Comparison of ENCODE assay signal across 5 cellular contexts in genomic region chr9:42288865-42289229, GRCh38.
A peak's percentile ranks its signal among the peaks of the same experiment; 100 is the strongest.
DNase-seq lines count a peak whose midpoint lies in the region; ATAC-seq, FAIRE-seq and TF ChIP-seq lines count a peak whose summit lies in the region.
"Not testable (repeated sequence)": the region's sequence is repeated elsewhere in the genome, so short reads cannot be mapped to it uniquely, and the experiment has no call there.

No MANE protein-coding gene starts in this region.

- TF ChIP-seq POLR2A in K562 (conservative IDR thresholded peaks at IDR 0.05), result not testable (repeated sequence)

- H3K4me1 ChIP-seq in GM23338 (ENCODE audit: insufficient read depth); K562 (replicated peaks in 1 of 2; ENCODE audit: control insufficient read depth in 2 of 2, insufficient read depth in 2 of 2, low read length in 2 of 2); left ventricle myocardium inferior; lower lobe of right lung: not testable (repeated sequence)

- not testable (repeated sequence) for H3K9me1 ChIP-seq in K562 (ENCODE audit: control insufficient read depth, insufficient read depth, low read length)

- FAIRE-seq in K562 (lab: Jason Lieb, UNC), result not testable (repeated sequence)

- H3K4me2 ChIP-seq in GM23338; K562 (ENCODE audit: insufficient read depth, low read length): not testable (repeated sequence)

- not testable (repeated sequence) for H4K20me1 ChIP-seq in GM23338 (replicated peaks; ENCODE audit: insufficient read depth); K562 (replicated peaks; ENCODE audit: control insufficient read depth, insufficient read depth, low read length)

- not testable (repeated sequence) for H3K27me3 Mint-ChIP-seq in GM23338 (ENCODE audit: insufficient read depth, low read depth, poor library complexity); stimulated activated naive CD8-positive, alpha-beta T cell treated with anti-CD3 and anti-CD28 coated beads, Interleukin-15, amount 100 ng/mL, for 72 hours

- not testable (repeated sequence) for H3K9me2 ChIP-seq in GM23338 (ENCODE audit: insufficient read depth)

- not testable (repeated sequence) for H3K9ac ChIP-seq in K562 (ENCODE audit: insufficient read depth in 1 of 2, low read depth in 2 of 2, low read length in 2 of 2)

- H2AFZ ChIP-seq in GM23338; K562 (ENCODE audit: low read depth, low read length): not testable (repeated sequence)

- in situ Hi-C loops in K562 (cut with MboI), result not testable (repeated sequence)

- not testable (repeated sequence) for H3K4me1 Mint-ChIP-seq in GM23338; stimulated activated naive CD8-positive, alpha-beta T cell treated with anti-CD3 and anti-CD28 coated beads, Interleukin-15, amount 100 ng/mL, for 72 hours

- not testable (repeated sequence) for H3F3A ChIP-seq in GM23338 (replicated peaks; ENCODE audit: low read depth)

- H3K36me3 ChIP-seq in GM23338 (ENCODE audit: insufficient read depth); K562 (ENCODE audit: control insufficient read depth, insufficient read depth, low read length); left ventricle myocardium inferior; lower lobe of right lung: not testable (repeated sequence)

- POLR2A ChIA-PET in K562 (lab: Yijun Ruan, JAX), result not testable (repeated sequence)

- peak; percentile 61 for ATAC-seq in GM23338
- peak; percentile 31; the same call in 1 of the 3 replicates for ATAC-seq in K562
- ATAC-seq in lower lobe of right lung, result peak; percentile 19 to 25
- ATAC-seq in stimulated activated naive CD8-positive, alpha-beta T cell treated with anti-CD3 and anti-CD28 coated beads, Interleukin-15, amount 100 ng/mL, for 72 hours, result peak; percentile 59

- not testable (repeated sequence) for H3K9me3 Mint-ChIP-seq in GM23338; stimulated activated naive CD8-positive, alpha-beta T cell treated with anti-CD3 and anti-CD28 coated beads, Interleukin-15, amount 100 ng/mL, for 72 hours

- not testable (repeated sequence) for TF ChIP-seq RAD21 in K562 (CRISPR knock-in tag; conservative IDR thresholded peaks at IDR 0.05 in 1 of 2, IDR thresholded peaks at IDR 0.05 in 1 of 2)

- intact Hi-C loops in K562 (cut with micrococcal nuclease); left ventricle myocardium inferior (cut with micrococcal nuclease); lower lobe of right lung (cut with DNase I): not testable (repeated sequence)

- not testable (repeated sequence) for H3K4me3 Mint-ChIP-seq in GM23338; stimulated activated naive CD8-positive, alpha-beta T cell treated with anti-CD3 and anti-CD28 coated beads, Interleukin-15, amount 100 ng/mL, for 72 hours

- not testable (repeated sequence) for BruUV-seq in K562 (replicated peaks; lab: Mats Ljungman, UMichigan)

- H3K27me3 ChIP-seq in GM23338 (ENCODE audit: insufficient read depth); K562 (ENCODE audit: control insufficient read depth in 2 of 2, insufficient read depth in 2 of 2, low read length in 2 of 2); left ventricle myocardium inferior (ENCODE audit: low read depth); lower lobe of right lung (ENCODE audit: low read depth): not testable (repeated sequence)

- not testable (repeated sequence) for H3K27ac Mint-ChIP-seq in GM23338; stimulated activated naive CD8-positive, alpha-beta T cell treated with anti-CD3 and anti-CD28 coated beads, Interleukin-15, amount 100 ng/mL, for 72 hours

- H3K27ac ChIP-seq in GM23338 (ENCODE audit: low read depth); K562 (ENCODE audit: extremely low read depth, low read depth, low read length); left ventricle myocardium inferior (replicated peaks); lower lobe of right lung: not testable (repeated sequence)

- H3K79me2 ChIP-seq in GM23338 (replicated peaks; ENCODE audit: insufficient read depth); K562 (ENCODE audit: control insufficient read depth, insufficient read depth, low read length): not testable (repeated sequence)

- H3K9me3 ChIP-seq in K562 (replicated peaks; ENCODE audit: control insufficient read depth, insufficient read depth, low read depth, low read length); left ventricle myocardium inferior (replicated peaks); lower lobe of right lung: not testable (repeated sequence)

- not testable (repeated sequence) for TF ChIP-seq CTCF in GM23338 (conservative IDR thresholded peaks at IDR 0.05; ENCODE audit: low read depth in 2 of 2); K562 (IDR thresholded peaks at IDR 0.05 in 2 of 3, conservative IDR thresholded peaks at IDR 0.05 in 1 of 3; ENCODE audit: insufficient read depth in 2 of 3, low read depth in 1 of 3, low read length in 3 of 3); left ventricle myocardium inferior (IDR thresholded peaks at IDR 0.05; ENCODE audit: borderline replicate concordance); lower lobe of right lung (IDR thresholded peaks at IDR 0.05)

- CTCF ChIA-PET in K562 (lab: Yijun Ruan, JAX; ENCODE audit: low intra/inter-chr PET ratio), result not testable (repeated sequence)

- not testable (repeated sequence) for DNase-seq in GM23338 (ENCODE audit: low spot score); K562 (ENCODE audit: extremely low read depth in 1 of 4, low spot score in 3 of 4); left ventricle myocardium inferior; lower lobe of right lung; stimulated activated naive CD8-positive, alpha-beta T cell treated with anti-CD3 and anti-CD28 coated beads, Interleukin-15, amount 100 ng/mL, for 72 hours

- H3K4me3 ChIP-seq in GM23338, K562, lower lobe of right lung: not testable (repeated sequence)
- peak overlapping the region; percentile 29 for H3K4me3 ChIP-seq in left ventricle myocardium inferior

- 9% methylated on average over 6 of the region's 11 CpGs for WGBS in K562 (ENCODE audit: insufficient coverage, low coverage, missing lambda C conversion rate)

- H3K36me3 Mint-ChIP-seq in GM23338 (ENCODE audit: low read depth), result not testable (repeated sequence)

- not testable (repeated sequence) for TF ChIP-seq EP300 in K562 (IDR thresholded peaks at IDR 0.05; ENCODE audit: low read length)
